1 cellular context compared by ENCODE assay signal in genomic region chr15:44536962-44537727, GRCh38.
TF ChIP-seq lines count a peak whose summit lies in the region.

EIF3J (plus strand) TSS chr15:44537147; CDS start chr15:44537195, 48 bp downstream.

TF ChIP-seq in H1, 55 proteins besides CTCF, POLR2A, EP300 and RAD21 (continued from another document):
- TF ChIP-seq CHD7 (IDR thresholded peaks at IDR 0.05; ENCODE audit: insufficient replicate concordance, low read length) (no peak), PHF8 (conservative IDR thresholded peaks at IDR 0.05; ENCODE audit: low read depth, low read length) (peak; percentile 78; the same call in 1 of the 2 replicates), ZNF274 (IDR thresholded peaks at IDR 0.05; ENCODE audit: borderline replicate concordance, extremely low read depth, low read length) (no peak), MAX (IDR thresholded peaks at IDR 0.05) (peak; percentile 90), JUND (IDR thresholded peaks at IDR 0.05; ENCODE audit: low read length) (peak; percentile 79), CHD2 (IDR thresholded peaks at IDR 0.05; ENCODE audit: low read length) (peak; percentile 75), EGR1 (IDR thresholded peaks at IDR 0.05; ENCODE audit: borderline replicate concordance, low read depth, low read length) (no peak), CBX5 (IDR thresholded peaks at IDR 0.05; ENCODE audit: low read depth, low read length) (no peak), E2F6 (IDR thresholded peaks at IDR 0.05) (peak; percentile 78), KDM4A (IDR thresholded peaks at IDR 0.05; ENCODE audit: low read depth, low read length, severe bottlenecking) (peak; percentile 81), RBBP5 (IDR thresholded peaks at IDR 0.05; ENCODE audit: borderline replicate concordance, low read depth, low read length) (no peak), NRF1 (IDR thresholded peaks at IDR 0.05; ENCODE audit: low read depth, low read length) (no peak), GTF2F1 (IDR thresholded peaks at IDR 0.05; ENCODE audit: borderline replicate concordance, low read depth, low read length) (peak; percentile 58; the same call in 1 of the 2 replicates), ASH2L (IDR thresholded peaks at IDR 0.05; ENCODE audit: low read length) (peak; percentile 82), TBP (IDR thresholded peaks at IDR 0.05; ENCODE audit: low read depth, low read length) (peak; percentile 84), NANOG (IDR thresholded peaks at IDR 0.05; ENCODE audit: insufficient read depth, low read depth, low read length, poor library complexity, severe bottlenecking) (no peak), HDAC2 (IDR thresholded peaks at IDR 0.05; ENCODE audit: borderline replicate concordance in 1 of 2, low read depth in 2 of 2, low read length in 2 of 2) (peak in 1 of 2 experiments; percentile 90; a peak in 1 of 4 replicates), JUN (IDR thresholded peaks at IDR 0.05; ENCODE audit: low read depth, low read length) (0 out of 2 replicates have a peak, but pooled peaks have one; percentile 14), POLR2AphosphoS5 (IDR thresholded peaks at IDR 0.05; ENCODE audit: low read depth, low read length) (peak; percentile 85; the same call in 1 of the 2 replicates), TAF1 (IDR thresholded peaks at IDR 0.05; ENCODE audit: low read depth, low read length) (peak; percentile 84)
TF ChIP-seq in H1: peak in this region for 18.
